In the genomic region with DNA sequence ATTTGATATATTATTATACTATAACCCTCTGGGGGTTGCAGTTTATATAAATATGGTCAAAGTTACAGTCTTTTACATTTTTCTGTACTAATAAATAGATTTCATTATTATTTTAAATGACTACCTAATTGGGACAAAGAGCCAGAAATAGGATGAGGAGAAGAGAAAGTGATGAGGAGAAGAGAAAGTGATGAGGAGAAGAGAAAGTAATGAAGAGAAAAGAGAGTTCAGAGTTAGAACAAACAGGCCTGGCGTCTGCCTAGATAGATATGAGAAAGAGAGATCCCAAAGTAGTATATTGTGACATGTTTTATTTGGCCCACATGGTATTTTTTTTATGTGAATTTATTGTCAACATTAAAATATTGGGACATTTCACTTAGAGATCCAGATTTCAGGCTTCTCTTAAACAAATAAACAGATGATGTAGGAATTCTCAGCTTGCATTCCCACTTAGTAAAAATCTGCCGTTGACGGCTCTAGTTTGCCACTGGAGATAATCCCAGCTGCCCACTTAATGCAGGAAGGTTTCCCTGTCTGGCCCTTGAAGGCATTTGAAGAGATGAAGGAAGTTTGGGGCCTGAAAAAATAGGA, we compare ENCODE assay signal across 17 cellular contexts.
A peak's percentile ranks its signal among the peaks of the same experiment; 100 is the strongest.
DNase-seq lines count a peak whose midpoint lies in the region; ATAC-seq and TF ChIP-seq lines count a peak whose summit lies in the region.
"Had no signal": no experiment of that assay in that cellular context is flagged by ENCODE, and none has a peak within 500 bp of the region (broad histone marks: within the 10 kb centered on the region; RNA-seq: fewer than 3 reads in every experiment).

No MANE protein-coding gene starts in this region.

- H3K36me3 ChIP-seq in fibroblast of lung (ENCODE audit: control insufficient read depth, insufficient read depth, low read length) (no peaks in the 10 kb centered on the region), Karpas-422 (ENCODE audit: insufficient read depth, low read length) (no peaks in the 10 kb centered on the region), upper lobe of right lung (no peaks in the 10 kb centered on the region)
- H3K36me3 ChIP-seq: BLaER1 had no signal

- H3K27ac Mint-ChIP-seq in T-helper 17 cell, result peak overlapping the region; percentile 19
- peak overlapping the region; percentile 14 for H3K27ac Mint-ChIP-seq in progenitor cell of endocrine pancreas
- no peak overlapping the region for H3K27ac Mint-ChIP-seq in activated T-helper 2 cell treated with anti-CD3 and anti-CD28 coated beads, Interferon-gamma antibody, Interleukin-2, Interleukin-4, amounts not matched to agents 10 μg/mL and 5 μg/mL and 100 μg/mL, durations not matched to agents 14 hours and 24 hours and 36 hours
- H3K27ac Mint-ChIP-seq: GM23338 had no signal

- H3K79me2 ChIP-seq in fibroblast of lung (ENCODE audit: control insufficient read depth, insufficient read depth, low read length) (no peaks in the 10 kb centered on the region), Karpas-422 (ENCODE audit: low read length) (no peaks in the 10 kb centered on the region)

- H3K9me3 ChIP-seq in T-helper 17 cell (ENCODE audit: control insufficient read depth, low read length, poor library complexity, severe bottlenecking), result no peaks in the 10 kb centered on the region
- H3K9me3 ChIP-seq in fibroblast of lung (ENCODE audit: control insufficient read depth, insufficient read depth, low read depth, low read length), result no peaks in the 10 kb centered on the region
- H3K9me3 ChIP-seq in Karpas-422 (ENCODE audit: low read length), result no peaks in the 10 kb centered on the region
- no peaks in the 10 kb centered on the region for H3K9me3 ChIP-seq in upper lobe of right lung
- H3K9me3 ChIP-seq: BLaER1 had no signal

- H3K9me3 Mint-ChIP-seq in progenitor cell of endocrine pancreas (ENCODE audit: low read depth), result no peaks in the 10 kb centered on the region
- no peaks in the 10 kb centered on the region for H3K9me3 Mint-ChIP-seq in activated T-helper 2 cell treated with anti-CD3 and anti-CD28 coated beads, Interferon-gamma antibody, Interleukin-2, Interleukin-4, amounts not matched to agents 10 μg/mL and 5 μg/mL and 100 μg/mL, durations not matched to agents 14 hours and 24 hours and 36 hours
- H3K9me3 Mint-ChIP-seq: CD8-positive, alpha-beta memory T cell; GM23338 had no signal

- peaks cover 4% of the 10 kb centered on the region for H3K36me3 Mint-ChIP-seq in T-helper 17 cell (ENCODE audit: low read depth)
- no peaks in the 10 kb centered on the region for H3K36me3 Mint-ChIP-seq in progenitor cell of endocrine pancreas (ENCODE audit: insufficient read depth)
- H3K36me3 Mint-ChIP-seq in activated T-helper 2 cell treated with anti-CD3 and anti-CD28 coated beads, Interferon-gamma antibody, Interleukin-2, Interleukin-4, amounts not matched to agents 10 μg/mL and 5 μg/mL and 100 μg/mL, durations not matched to agents 14 hours and 24 hours and 36 hours (ENCODE audit: low read depth), result no peaks in the 10 kb centered on the region

- no peaks in the 10 kb centered on the region for H3K9me2 ChIP-seq in Karpas-422 (replicated peaks; ENCODE audit: insufficient read depth, low read length)

- intact Hi-C loops in activated T-helper 2 cell treated with anti-CD3 and anti-CD28 coated beads, Interferon-gamma antibody, Interleukin-2, Interleukin-4, amounts not matched to agents 10 μg/mL and 5 μg/mL and 100 μg/mL, durations not matched to agents 14 hours and 24 hours and 36 hours (cut with micrococcal nuclease), result loop anchor here (1.0 kb wide), 1 partner anchor 75 kb away; no protein-coding TSS in a partner anchor
- intact Hi-C loops in upper lobe of right lung (cut with DNase I), result no loop called here

- peaks cover 2% of the 10 kb centered on the region for H3K4me1 ChIP-seq in fibroblast of lung (ENCODE audit: control insufficient read depth, extremely low read depth, insufficient read depth, low read length)
- H3K4me1 ChIP-seq in Karpas-422 (ENCODE audit: low read length), result peaks cover 30% of the 10 kb centered on the region
- H3K4me1 ChIP-seq in upper lobe of right lung, result peaks cover 7% of the 10 kb centered on the region

- H3K9ac ChIP-seq in fibroblast of lung (ENCODE audit: insufficient read depth, low read length), result no peak overlapping the region
- H3K9ac ChIP-seq in Karpas-422 (ENCODE audit: low read length), result no peak overlapping the region
- H3K9ac ChIP-seq: BLaER1 had no signal

- peaks cover 25% of the 10 kb centered on the region for H3K4me1 Mint-ChIP-seq in T-helper 17 cell
- peaks cover 31% of the 10 kb centered on the region for H3K4me1 Mint-ChIP-seq in progenitor cell of endocrine pancreas (ENCODE audit: low read depth)
- H3K4me1 Mint-ChIP-seq in activated T-helper 2 cell treated with anti-CD3 and anti-CD28 coated beads, Interferon-gamma antibody, Interleukin-2, Interleukin-4, amounts not matched to agents 10 μg/mL and 5 μg/mL and 100 μg/mL, durations not matched to agents 14 hours and 24 hours and 36 hours (ENCODE audit: low read depth), result peaks cover 9% of the 10 kb centered on the region

- H3K4me2 ChIP-seq in fibroblast of lung (ENCODE audit: extremely low read depth, insufficient read depth, low read length), result no peak overlapping the region
- H3K4me2 ChIP-seq in Karpas-422 (ENCODE audit: low read depth, low read length, poor library complexity, severe bottlenecking), result no peak overlapping the region
- H3K4me2 ChIP-seq: GM23338 had no signal

- H3K4me3 ChIP-seq in fibroblast of lung (replicated peaks in 1 of 4; ENCODE audit: control extremely low read depth in 1 of 4, insufficient read depth in 1 of 4, low read depth in 3 of 4, low read length in 4 of 4) (no peak overlapping the region), Karpas-422 (ENCODE audit: low read length) (no peak overlapping the region), upper lobe of right lung (no peak overlapping the region)
- H3K4me3 ChIP-seq: BLaER1, GM23338 had no signal

- DNase-seq in EH (ENCODE audit: low read depth) (peak; percentile 74), T-helper 17 cell (no peak), fibroblast of lung (ENCODE audit: low read depth in 2 of 2) (peak; percentile 36 to 63), progenitor cell of endocrine pancreas (ENCODE audit: low spot score, unreplicated experiment) (no peak), Karpas-422 (no peak), upper lobe of right lung (no peak)
- DNase-seq in activated T-helper 2 cell treated with anti-CD3 and anti-CD28 coated beads, Interferon-gamma antibody, Interleukin-2, Interleukin-4, amounts not matched to agents 10 μg/mL and 5 μg/mL and 100 μg/mL, durations not matched to agents 14 hours and 24 hours and 36 hours (ENCODE audit: low spot score), result no peak
- DNase-seq: CD8-positive, alpha-beta memory T cell; DMS79; KBM-7; NCI-H1048; NCI-H146; NCI-H2081 treated with DMSO at 0.1 percent for 48 hours; NCI-H2227 treated with DMSO at 0.1 percent for 48 hours had no signal

- H2AFZ ChIP-seq in fibroblast of lung (ENCODE audit: low read length), result no peak overlapping the region
- no peak overlapping the region for H2AFZ ChIP-seq in Karpas-422 (ENCODE audit: low read length)
- H2AFZ ChIP-seq: GM23338 had no signal

- H3K27me3 Mint-ChIP-seq in T-helper 17 cell, result no peaks in the 10 kb centered on the region
- no peaks in the 10 kb centered on the region for H3K27me3 Mint-ChIP-seq in progenitor cell of endocrine pancreas
- H3K27me3 Mint-ChIP-seq in activated T-helper 2 cell treated with anti-CD3 and anti-CD28 coated beads, Interferon-gamma antibody, Interleukin-2, Interleukin-4, amounts not matched to agents 10 μg/mL and 5 μg/mL and 100 μg/mL, durations not matched to agents 14 hours and 24 hours and 36 hours (ENCODE audit: low read depth), result no peaks in the 10 kb centered on the region
- H3K27me3 Mint-ChIP-seq: CD8-positive, alpha-beta memory T cell had no signal

- H3K27me3 ChIP-seq in fibroblast of lung (ENCODE audit: control insufficient read depth, insufficient read depth, low read length), result no peaks in the 10 kb centered on the region
- H3K27me3 ChIP-seq in Karpas-422 (ENCODE audit: low read length), result no peaks in the 10 kb centered on the region
- H3K27me3 ChIP-seq in upper lobe of right lung, result no peaks in the 10 kb centered on the region
- H3K27me3 ChIP-seq: BLaER1 had no signal

- H3K27ac ChIP-seq in fibroblast of lung (ENCODE audit: insufficient read depth, low read length) (no peak overlapping the region), Karpas-422 (ENCODE audit: low read length) (no peak overlapping the region), upper lobe of right lung (no peak overlapping the region)
- H3K27ac ChIP-seq: BLaER1 had no signal

- no peak for ATAC-seq in T-helper 17 cell
- ATAC-seq in GM21576 (IDR thresholded peaks at IDR 0.05; ENCODE audit: unreplicated experiment), result no peak
- no peak for ATAC-seq in upper lobe of right lung
- ATAC-seq: GM23338 had no signal

- no peak for TF ChIP-seq CTCF in fibroblast of lung (conservative IDR thresholded peaks at IDR 0.05 in 1 of 2, IDR thresholded peaks at IDR 0.05 in 1 of 2; ENCODE audit: low read depth in 1 of 2, low read length in 2 of 2)
- TF ChIP-seq CTCF in progenitor cell of endocrine pancreas (IDR thresholded peaks at IDR 0.05; ENCODE audit: unreplicated experiment), result no peak
- TF ChIP-seq CTCF in upper lobe of right lung (IDR thresholded peaks at IDR 0.05), result no peak

- H4K20me1 ChIP-seq in fibroblast of lung (ENCODE audit: control insufficient read depth, extremely low read depth, insufficient read depth, low read length), result no peaks in the 10 kb centered on the region
- H4K20me1 ChIP-seq in Karpas-422 (ENCODE audit: insufficient read depth, low read depth, low read length), result peaks cover 11% of the 10 kb centered on the region

- H3K4me3 Mint-ChIP-seq in T-helper 17 cell (no peak overlapping the region), progenitor cell of endocrine pancreas (ENCODE audit: low read depth) (no peak overlapping the region)
- H3K4me3 Mint-ChIP-seq in activated T-helper 2 cell treated with anti-CD3 and anti-CD28 coated beads, Interferon-gamma antibody, Interleukin-2, Interleukin-4, amounts not matched to agents 10 μg/mL and 5 μg/mL and 100 μg/mL, durations not matched to agents 14 hours and 24 hours and 36 hours (ENCODE audit: low read depth), result no peak overlapping the region
- H3K4me3 Mint-ChIP-seq: CD8-positive, alpha-beta memory T cell; GM23338 had no signal

Comparison
In these comparisons a context has a peak if more than half of its experiments do, and no peak if none do; other contexts are left out.
1. DNase-seq: peak in EH (single experiment) and fibroblast of lung (2 of 2); none in T-helper 17 cell (0 of 3), progenitor cell of endocrine pancreas (single experiment), Karpas-422 (single experiment), activated T-helper 2 cell treated with anti-CD3 and anti-CD28 coated beads, Interferon-gamma antibody, Interleukin-2, Interleukin-4, amounts not matched to agents 10 μg/mL and 5 μg/mL and 100 μg/mL, durations not matched to agents 14 hours and 24 hours and 36 hours (single experiment) and upper lobe of right lung (single experiment).